11 cellular contexts compared by ENCODE assay signal in genomic region chr2:233082934-233083755, GRCh38. TPM values are rescaled to one million over a fixed set of nuclear protein-coding genes. Genes with fewer than 3 reads are reported as not detected.
DNase-seq lines count a peak whose midpoint lies in the region; ATAC-seq and TF ChIP-seq lines count a peak whose summit lies in the region.
"Had no signal": no experiment of that assay in that cellular context is flagged by ENCODE, and none has a peak within 500 bp of the region (broad histone marks: within the 10 kb centered on the region; RNA-seq: fewer than 3 reads in every experiment).

No MANE protein-coding gene starts in this region.

- H3K27ac ChIP-seq in Peyer's patch = peak overlapping the region; percentile 78 to 95 (median 86)
- peak overlapping the region; percentile 69 to 82 (median 77) for H3K27ac ChIP-seq in gastrocnemius medialis

- H3K4me1 Mint-ChIP-seq in endothelial cell (ENCODE audit: unreplicated experiment) = peaks cover 80% of the 10 kb centered on the region

- intact Hi-C loops in gastrocnemius medialis (cut with DNase I; ENCODE audit: low total_unique reads) = no loop called here

- H3K9me3 ChIP-seq in Peyer's patch = no peaks in the 10 kb centered on the region
- H3K9me3 ChIP-seq in gastrocnemius medialis = no peaks in the 10 kb centered on the region

- H3K27ac Mint-ChIP-seq in endothelial cell (ENCODE audit: unreplicated experiment) = peak overlapping the region; percentile 100

- H3K36me3 ChIP-seq in Peyer's patch (no peaks in the 10 kb centered on the region), gastrocnemius medialis (no peaks in the 10 kb centered on the region)

- H3K4me3 Mint-ChIP-seq in endothelial cell (ENCODE audit: unreplicated experiment) = no peak overlapping the region

- peak in 1 of 6 experiments; percentile 1 for TF ChIP-seq CTCF in Peyer's patch (IDR thresholded peaks at IDR 0.05)
- no peak for TF ChIP-seq CTCF in endothelial cell (IDR thresholded peaks at IDR 0.05; ENCODE audit: unreplicated experiment)
- no peak for TF ChIP-seq CTCF in gastrocnemius medialis (IDR thresholded peaks at IDR 0.05 in 4 of 5, conservative IDR thresholded peaks at IDR 0.05 in 1 of 5)

- peak overlapping the region in 1 of 4 donors; percentile 10 for H3K4me3 ChIP-seq in Peyer's patch
- H3K4me3 ChIP-seq in gastrocnemius medialis = no peak overlapping the region

- peak; percentile 23 for TF ChIP-seq POLR2A in GM18526 (IDR thresholded peaks at IDR 0.05; ENCODE audit: extremely low read depth, insufficient read length)
- no peak for TF ChIP-seq POLR2A in Peyer's patch (IDR thresholded peaks at IDR 0.05)
- TF ChIP-seq POLR2A in gastrocnemius medialis (IDR thresholded peaks at IDR 0.05) = no peak

- no peaks in the 10 kb centered on the region for H3K9me3 Mint-ChIP-seq in endothelial cell (ENCODE audit: unreplicated experiment)

- ATAC-seq in gastrocnemius medialis (no peak), GM21529 (IDR thresholded peaks at IDR 0.05; ENCODE audit: unreplicated experiment) (no peak), HG03460 (IDR thresholded peaks at IDR 0.05; ENCODE audit: unreplicated experiment) (no peak), GM21723 (IDR thresholded peaks at IDR 0.05; ENCODE audit: unreplicated experiment) (no peak), GM21447 (IDR thresholded peaks at IDR 0.05; ENCODE audit: unreplicated experiment) (no peak)

- peaks cover 50% of the 10 kb centered on the region for H3K36me3 Mint-ChIP-seq in endothelial cell (ENCODE audit: low read depth, unreplicated experiment)

- H3K4me1 ChIP-seq in Peyer's patch = peaks cover 0 to 75% (median 39%) of the 10 kb centered on the region in 4 donors
- peaks cover 9 to 38% of the 10 kb centered on the region in 2 donors for H3K4me1 ChIP-seq in gastrocnemius medialis

- H3K27me3 Mint-ChIP-seq in endothelial cell (ENCODE audit: unreplicated experiment) = peaks cover 10% of the 10 kb centered on the region

- DNase-seq in Peyer's patch (peak; percentile 17 to 46 (median 34)), endothelial cell (ENCODE audit: low spot score) (no peak), gastrocnemius medialis (no peak)
- DNase-seq: foreskin fibroblast, NCI-H345 had no signal

- in situ Hi-C loops in gastrocnemius medialis (cut with MboI; ENCODE audit: low sequenced_read_pairs in 4 of 4) = no loop called here

- no peaks in the 10 kb centered on the region for H3K27me3 ChIP-seq in Peyer's patch
- no peaks in the 10 kb centered on the region for H3K27me3 ChIP-seq in gastrocnemius medialis

RNA-seq across cellular contexts. Expression of gene INPP5D, which starts 23.0 kb away (rescaled TPM):
- total RNA-seq in Peyer's patch = 100 to 1,000 TPM in 1 of 4 donors, 10 to 100 TPM in 3; 11.6 to 333 (median 26.2) TPM
- 79.2 TPM for total RNA-seq in endothelial cell (ENCODE audit: unreplicated experiment)
- total RNA-seq in gastrocnemius medialis = 10 to 100 TPM in 1 of 4 donors, 1 to 10 TPM in 3; 1.7 to 18.7 (median 4.9) TPM

RNA-seq across cellular contexts. Expression of gene NEU2, which starts 50.7 kb away (rescaled TPM):
- total RNA-seq in Peyer's patch (not detected), endothelial cell (ENCODE audit: unreplicated experiment) (not detected), gastrocnemius medialis (not detected)
- total RNA-seq: renal cortical epithelial cell had no signal

Comparison
In these comparisons a context has a peak if more than half of its experiments do, and no peak if none do; other contexts are left out.
1. DNase-seq: peak in Peyer's patch (3 of 3); none in endothelial cell (single experiment) and gastrocnemius medialis (0 of 2).